ENCODE assay signal across 23 cellular contexts in genomic region chr11:59010693-59011092, GRCh38.
A peak's percentile ranks its signal among the peaks of the same experiment; 100 is the strongest.
DNase-seq lines count a peak whose midpoint lies in the region; ATAC-seq and TF ChIP-seq lines count a peak whose summit lies in the region.
"Had no signal": no experiment of that assay in that cellular context is flagged by ENCODE, and none has a peak within 500 bp of the region (broad histone marks: within the 10 kb centered on the region; RNA-seq: fewer than 3 reads in every experiment).

No MANE protein-coding gene starts in this region.

- H3K9me3 ChIP-seq in BLaER1 = peaks cover 5% of the 10 kb centered on the region; the same call in 1 of the 2 replicates
- no peaks in the 10 kb centered on the region for H3K9me3 ChIP-seq in vagina
- H3K9me3 ChIP-seq: A549, BE2C, Peyer's patch had no signal

- TF ChIP-seq CTCF in vagina (IDR thresholded peaks at IDR 0.05) = no peak

- peaks cover 25% of the 10 kb centered on the region for H3K4me1 Mint-ChIP-seq in memory B cell

- no peaks in the 10 kb centered on the region for H4K20me1 ChIP-seq in BLaER1

- peaks cover 14% of the 10 kb centered on the region for H3K36me3 Mint-ChIP-seq in memory B cell
- H3K36me3 Mint-ChIP-seq: T-cell had no signal

- H3K27me3 ChIP-seq in BLaER1 = no peaks in the 10 kb centered on the region
- H3K27me3 ChIP-seq in vagina = no peaks in the 10 kb centered on the region
- H3K27me3 ChIP-seq: BE2C, Peyer's patch had no signal

- no peak overlapping the region for H3K27ac Mint-ChIP-seq in memory B cell
- H3K27ac Mint-ChIP-seq: T-cell; T-helper 2 cell treated with Interferon-gamma antibody and Interleukin-4, amounts not matched to agents 5 μg/mL and 100 μg/mL, for 36 hours had no signal

- peak overlapping the region; percentile 10; the same call in 1 of the 2 replicates for H3K4me2 ChIP-seq in BLaER1
- H3K4me2 ChIP-seq: A549 had no signal

- H3K9ac ChIP-seq in BLaER1 = no peak overlapping the region

- H3K27ac ChIP-seq in BLaER1 (no peak overlapping the region), vagina (no peak overlapping the region)
- H3K27ac ChIP-seq: A549 had no signal

- peak; percentile 41 for ATAC-seq in memory B cell (ENCODE audit: low read depth)
- ATAC-seq: A549, T-cell had no signal

- intact Hi-C loops in vagina (cut with DNase I) = no loop called here

- no peak overlapping the region for H3K4me3 Mint-ChIP-seq in memory B cell
- H3K4me3 Mint-ChIP-seq: T-cell; T-helper 2 cell treated with Interferon-gamma antibody and Interleukin-4, amounts not matched to agents 5 μg/mL and 100 μg/mL, for 36 hours had no signal

- no peak for TF ChIP-seq POLR2A in vagina (IDR thresholded peaks at IDR 0.05)

- H3K9me3 Mint-ChIP-seq in memory B cell = no peaks in the 10 kb centered on the region
- H3K9me3 Mint-ChIP-seq: IgD-negative memory B cell; T-helper 2 cell treated with Interferon-gamma antibody and Interleukin-4, amounts not matched to agents 5 μg/mL and 100 μg/mL, for 36 hours had no signal

- DNase-seq in KG1 (lab: John Stamatoyannopoulos, UW) (peak; percentile 37), NOMO-1 treated with dmso at 0.1 percent for 144 hours (lab: John Stamatoyannopoulos, UW; ENCODE audit: unreplicated experiment) (peak; percentile 18), memory B cell (ENCODE audit: low spot score in 2 of 2) (no peak), kidney tubule cell (ENCODE audit: low spot score) (no peak), glomerular visceral epithelial cell (ENCODE audit: extremely low spot score) (no peak), vagina (ENCODE audit: extremely low spot score in 2 of 2) (no peak)
- DNase-seq: BE2C, DMS53, EL, GF-D8, H7, Karpas-422, NCI-H1694, NCI-H2081 treated with DMSO at 0.1 percent for 48 hours, NCI-H2171 treated with DMSO at 0.1 percent for 48 hours, NCI-H446 treated with DMSO at 0.1 percent for 48 hours, NCI-H526 treated with DMSO at 0.1 percent for 48 hours, Peyer's patch, T-cell had no signal

- H3K27me3 Mint-ChIP-seq in memory B cell = no peaks in the 10 kb centered on the region
- H3K27me3 Mint-ChIP-seq: IgD-negative memory B cell had no signal

- H3K4me1 ChIP-seq in BLaER1 (peaks cover 34% of the 10 kb centered on the region), vagina (no peaks in the 10 kb centered on the region)
- H3K4me1 ChIP-seq: A549, BE2C had no signal

- no peak overlapping the region for H3K4me3 ChIP-seq in BLaER1
- no peak overlapping the region for H3K4me3 ChIP-seq in vagina
- H3K4me3 ChIP-seq: A549, Peyer's patch had no signal

- H3K36me3 ChIP-seq in BLaER1 (no peaks in the 10 kb centered on the region), vagina (no peaks in the 10 kb centered on the region)
- H3K36me3 ChIP-seq: BE2C, Peyer's patch had no signal

Comparison
In these comparisons a context has a peak if more than half of its experiments do, and no peak if none do; other contexts are left out.
1. DNase-seq: peak in KG1 (single experiment) and NOMO-1 treated with dmso at 0.1 percent for 144 hours (single experiment); none in memory B cell (0 of 2), kidney tubule cell (single experiment), glomerular visceral epithelial cell (single experiment) and vagina (0 of 2).